In the genomic region with DNA sequence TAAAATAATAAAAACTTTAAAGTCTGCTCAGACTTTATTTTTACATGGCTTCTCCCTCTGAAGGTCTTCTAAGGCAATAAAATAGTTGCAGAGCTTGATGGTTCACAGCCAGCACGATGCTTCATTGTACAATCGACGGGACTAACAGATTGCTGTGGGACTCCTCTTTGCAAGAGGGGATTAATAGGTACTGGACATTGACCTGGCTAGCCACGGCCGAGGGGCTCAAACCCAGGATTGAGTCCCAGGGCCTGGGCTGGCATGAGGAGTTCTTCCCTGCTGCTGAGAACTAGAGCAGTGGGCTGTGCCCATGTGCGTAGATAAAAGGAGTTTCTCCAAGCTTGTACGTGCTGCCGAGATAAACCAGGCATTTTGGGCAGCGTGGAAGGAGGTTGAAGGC, we compare ENCODE assay signal across 4 cellular contexts. TPM values are rescaled to one million over a fixed set of nuclear protein-coding genes. Genes with fewer than 3 reads are reported as not detected.
"Had no signal": no experiment of that assay in that cellular context is flagged by ENCODE, and none has a peak within 500 bp of the region (broad histone marks: within the 10 kb centered on the region; RNA-seq: fewer than 3 reads in every experiment).

No MANE protein-coding gene starts in this region.

- ATAC-seq: GM12878 had no signal

- DNase-seq: GDM1, GF-D8 had no signal

RNA-seq across cellular contexts. Expression of gene BCO1, which starts 52.6 kb away (rescaled TPM):
- total RNA-seq: G401, GM12878 had no signal
